ENCODE assay signal across 1 cellular context in the genomic region with DNA sequence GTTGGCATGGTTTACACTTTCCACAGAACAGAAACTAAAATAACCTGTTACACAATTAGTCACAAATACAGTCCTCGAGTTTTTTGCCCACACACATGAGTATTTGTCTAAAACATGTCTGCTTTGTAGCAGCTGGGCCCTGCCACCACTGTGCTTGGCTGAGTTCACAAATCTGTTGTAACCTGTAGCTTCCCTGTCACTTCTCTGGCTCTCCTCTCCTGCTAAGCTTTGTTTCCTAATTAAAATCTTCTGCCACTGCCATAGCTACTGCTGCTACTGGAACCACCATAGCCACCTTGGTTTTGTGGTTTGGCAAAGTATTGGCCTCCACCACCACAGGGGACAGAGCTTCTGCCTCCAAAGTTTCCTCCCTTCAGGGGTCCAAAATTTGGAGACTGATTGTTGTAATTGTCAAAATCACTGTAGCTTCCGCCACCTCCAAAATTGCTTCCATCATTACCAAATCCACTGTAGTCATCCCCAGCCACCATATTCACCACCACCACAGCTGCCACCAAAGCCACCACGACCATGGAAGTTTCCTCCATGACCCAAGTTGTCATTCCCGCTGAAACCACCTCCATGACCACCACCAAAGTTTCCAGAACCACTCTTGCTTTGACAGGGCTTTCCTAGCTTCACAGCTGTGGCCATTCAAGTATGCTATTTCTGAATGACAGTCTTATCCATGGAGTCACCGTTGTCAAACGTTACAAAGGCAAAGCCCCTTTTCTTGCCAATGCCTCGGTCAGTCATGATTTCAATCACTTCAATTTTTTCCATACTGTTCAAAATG.
TF ChIP-seq lines count a peak whose summit lies in the region.

No MANE protein-coding gene starts in this region.

TF ChIP-seq in GM12878, 131 proteins besides CTCF, POLR2A, EP300 and RAD21:
- TF ChIP-seq IKZF2 (IDR thresholded peaks at IDR 0.05) = 0 out of 4 replicates have a peak, but pooled peaks of 1 of the 2 experiments have one; percentile 50
- peak; percentile 30; the same call in 1 of the 2 replicates for TF ChIP-seq NFIC (IDR thresholded peaks at IDR 0.05; ENCODE audit: low read depth, low read length)
- TF ChIP-seq EED (IDR thresholded peaks at IDR 0.05; ENCODE audit: low read depth) = 0 out of 2 replicates have a peak, but pooled peaks have one; percentile 18
- peak; percentile 60; the same call in 1 of the 2 replicates for TF ChIP-seq MTA2 (IDR thresholded peaks at IDR 0.05; ENCODE audit: low read depth)
- TF ChIP-seq RUNX3 (IDR thresholded peaks at IDR 0.05; ENCODE audit: low read length) = peak; percentile 45
- TF ChIP-seq, protein P1, sequence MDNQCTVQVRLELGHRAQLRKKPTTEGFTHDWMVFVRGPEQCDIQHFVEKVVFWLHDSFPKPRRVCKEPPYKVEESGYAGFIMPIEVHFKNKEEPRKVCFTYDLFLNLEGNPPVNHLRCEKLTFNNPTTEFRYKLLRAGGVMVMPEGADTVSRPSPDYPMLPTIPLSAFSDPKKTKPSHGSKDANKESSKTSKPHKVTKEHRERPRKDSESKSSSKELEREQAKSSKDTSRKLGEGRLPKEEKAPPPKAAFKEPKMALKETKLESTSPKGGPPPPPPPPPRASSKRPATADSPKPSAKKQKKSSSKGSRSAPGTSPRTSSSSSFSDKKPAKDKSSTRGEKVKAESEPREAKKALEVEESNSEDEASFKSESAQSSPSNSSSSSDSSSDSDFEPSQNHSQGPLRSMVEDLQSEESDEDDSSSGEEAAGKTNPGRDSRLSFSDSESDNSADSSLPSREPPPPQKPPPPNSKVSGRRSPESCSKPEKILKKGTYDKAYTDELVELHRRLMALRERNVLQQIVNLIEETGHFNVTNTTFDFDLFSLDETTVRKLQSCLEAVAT (IDR thresholded peaks at IDR 0.05) = peak; percentile 67; the same call in 1 of the 2 replicates
- 0 out of 2 replicates have a peak, but pooled peaks have one; percentile 30 for TF ChIP-seq DPF2 (IDR thresholded peaks at IDR 0.05)
